16 cellular contexts compared by ENCODE assay signal in the genomic region with DNA sequence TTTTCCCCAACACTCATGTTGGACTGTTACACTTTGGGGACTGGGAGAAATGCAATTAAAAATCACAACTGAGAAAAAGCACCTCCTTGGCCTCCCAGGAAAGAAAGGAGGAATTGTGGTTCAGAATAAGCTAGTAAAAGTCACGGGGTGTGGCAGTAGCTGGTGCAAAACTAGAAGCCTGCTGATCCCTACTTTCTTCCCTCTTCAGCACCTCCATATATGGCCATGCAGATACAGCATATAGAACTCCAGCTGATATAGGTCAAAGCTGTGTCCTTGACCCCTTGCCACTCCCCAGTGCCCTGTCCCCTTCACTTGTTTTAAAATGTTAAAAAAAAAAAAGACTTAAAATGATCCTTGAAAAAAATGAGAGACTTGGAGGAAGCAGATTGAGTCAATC. TPM values are rescaled to one million over a fixed set of nuclear protein-coding genes. Genes with fewer than 3 reads are reported as not detected.
"Had no signal": no experiment of that assay in that cellular context is flagged by ENCODE, and none has a peak within 500 bp of the region (broad histone marks: within the 10 kb centered on the region; RNA-seq: fewer than 3 reads in every experiment).

No MANE protein-coding gene starts in this region.

- FAIRE-seq: colon had no signal

- ATAC-seq: activated CD8-positive, alpha-beta T cell treated with anti-CD3 and anti-CD28 coated beads, Interleukin-2, amount 10 ng/mL, durations not matched to agents 7 days and 5 days; activated T-cell treated with anti-CD3 and anti-CD28 coated beads, Interleukin-2, amount 50 U/mL, for 4 hours; natural killer cell; stimulated activated naive B cell treated with anti-CD40 and anti-IgM and Interleukin-4, amounts not matched to agents 10 μg/mL and 1 μg/mL and 100 μg/mL, for 72 hours; T-cell had no signal

- H3K27ac ChIP-seq: epithelial cell of prostate, left ventricle myocardium inferior, thoracic aorta had no signal

- H3K4me1 ChIP-seq: left ventricle myocardium inferior had no signal

- H3K4me3 ChIP-seq: left ventricle myocardium inferior, thoracic aorta had no signal

- H3K9me3 ChIP-seq: left ventricle myocardium inferior, thoracic aorta had no signal

- H3K36me3 ChIP-seq: left ventricle myocardium inferior, thoracic aorta had no signal

- DNase-seq: activated CD4-positive, alpha-beta T cell treated with anti-CD3 and anti-CD28 coated beads, Interleukin-2, amount 10 ng/mL, durations not matched to agents 7 days and 5 days; activated CD8-positive, alpha-beta T cell treated with anti-CD3 and anti-CD28 coated beads, Interleukin-2, amount 10 ng/mL, durations not matched to agents 7 days and 5 days; activated naive CD4-positive, alpha-beta T cell treated with anti-CD3 and anti-CD28 coated beads for 36 hours; activated T-cell treated with anti-CD3 and anti-CD28 coated beads, Interleukin-2, amount 50 U/mL, for 4 hours; anterior cingulate cortex; central memory CD4-positive, alpha-beta T cell; endodermal cell; foreskin fibroblast; glutamatergic neuron; left ventricle myocardium inferior; natural killer cell; stimulated activated naive B cell treated with anti-CD40 and anti-IgM and Interleukin-4, amounts not matched to agents 10 μg/mL and 1 μg/mL and 100 μg/mL, for 72 hours; T-cell had no signal

RNA-seq across cellular contexts. Expression of gene FLRT3, which starts 5.5 kb away (rescaled TPM):
- total RNA-seq: activated CD4-positive, alpha-beta T cell treated with anti-CD3 and anti-CD28 coated beads, Interleukin-2, amount 10 ng/mL, durations not matched to agents 7 days and 5 days; activated CD8-positive, alpha-beta T cell treated with anti-CD3 and anti-CD28 coated beads, Interleukin-2, amount 10 ng/mL, durations not matched to agents 7 days and 5 days; activated naive CD4-positive, alpha-beta T cell treated with anti-CD3 and anti-CD28 coated beads for 36 hours; activated T-cell treated with anti-CD3 and anti-CD28 coated beads, Interleukin-2, amount 50 U/mL, for 4 hours; natural killer cell had no signal
